In the genomic region with DNA sequence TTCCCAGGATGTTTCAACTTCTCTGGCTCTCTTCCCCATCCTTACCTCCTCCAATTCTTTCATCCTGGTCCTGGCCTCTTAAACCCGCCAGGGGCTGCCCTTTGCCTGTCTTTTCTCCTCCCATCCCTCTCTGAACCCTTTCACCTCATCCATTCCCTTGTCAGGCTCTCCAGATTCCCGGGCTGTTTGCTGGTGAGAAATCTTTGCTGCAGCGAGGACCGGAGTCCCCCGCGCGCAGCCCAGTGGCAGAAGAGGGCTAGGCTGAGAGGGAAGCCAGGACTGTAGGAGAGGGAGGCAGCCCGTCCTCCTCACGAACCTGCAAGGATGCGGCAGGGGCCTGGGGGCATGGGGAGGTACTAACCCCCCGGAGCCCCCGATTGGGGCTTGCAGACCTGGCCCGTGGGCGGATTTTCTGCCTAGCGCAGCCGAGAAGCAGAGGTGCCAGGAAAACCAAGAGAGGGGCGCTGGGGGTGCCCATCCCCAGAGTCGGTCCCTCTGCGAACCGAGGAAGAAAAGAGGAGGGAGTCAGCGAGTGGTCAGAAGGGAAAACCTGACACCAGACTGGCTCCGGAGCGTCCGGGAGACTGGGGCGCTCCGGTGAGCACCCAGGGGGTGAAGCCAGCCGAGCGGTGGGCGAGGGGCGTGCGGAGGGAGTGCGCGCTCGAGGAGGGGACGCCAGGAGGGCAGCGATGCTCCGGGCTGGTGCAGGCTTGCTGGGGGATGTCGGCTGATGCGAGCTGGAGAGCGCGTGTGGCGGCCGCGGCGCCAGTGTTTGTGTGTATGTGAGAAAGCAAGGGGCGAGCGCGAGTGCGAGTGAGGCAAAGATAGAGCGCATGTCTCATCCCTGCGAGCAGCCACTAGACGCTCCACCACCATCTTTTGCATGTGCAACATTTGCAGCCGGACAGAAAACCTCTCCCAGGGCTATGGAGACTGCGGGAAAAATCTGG, we compare ENCODE assay signal across 8 cellular contexts. TPM values are rescaled to one million over a fixed set of nuclear protein-coding genes. Genes with fewer than 3 reads are reported as not detected.
DNase-seq lines count a peak whose midpoint lies in the region; ATAC-seq and TF ChIP-seq lines count a peak whose summit lies in the region.

A gene (plus strand): TSS at position 242 of the 950 bp plus-strand sequence. CDS start 925 bp downstream, outside the sequence.

- peaks cover 20% of the 10 kb centered on the region for H3K4me1 Mint-ChIP-seq in endodermal cell

- no peaks in the 10 kb centered on the region for H3K36me3 Mint-ChIP-seq in endodermal cell (ENCODE audit: low read depth)

- peak; percentile 43 to 70 for ATAC-seq in upper lobe of left lung (ENCODE audit: low FRiP score in 2 of 2)
- no peak for ATAC-seq in HG02840 (IDR thresholded peaks at IDR 0.05; ENCODE audit: low FRiP score, unreplicated experiment)
- ATAC-seq in GM19328 (IDR thresholded peaks at IDR 0.05; ENCODE audit: unreplicated experiment) = no peak

- H3K27ac Mint-ChIP-seq in endodermal cell = no peak within 1 kb of the TSS

- no peak for TF ChIP-seq CTCF in Peyer's patch (IDR thresholded peaks at IDR 0.05)
- TF ChIP-seq CTCF in endodermal cell (conservative IDR thresholded peaks at IDR 0.05) = no peak
- TF ChIP-seq CTCF in upper lobe of left lung (IDR thresholded peaks at IDR 0.05) = no peak

- H3K27me3 Mint-ChIP-seq in endodermal cell (ENCODE audit: insufficient read depth) = peaks cover 47% of the 10 kb centered on the region

- no peaks in the 10 kb centered on the region for H3K9me3 Mint-ChIP-seq in endodermal cell

- TF ChIP-seq POLR2A in Peyer's patch (IDR thresholded peaks at IDR 0.05) (no peak), upper lobe of left lung (IDR thresholded peaks at IDR 0.05) (no peak)

- no peaks in the 10 kb centered on the region for H3K36me3 ChIP-seq in Peyer's patch
- no peaks in the 10 kb centered on the region for H3K36me3 ChIP-seq in endodermal cell (ENCODE audit: control insufficient read depth, insufficient read depth, low read length)
- H3K36me3 ChIP-seq in mesodermal cell (ENCODE audit: control insufficient read depth, insufficient read depth, low read length) = no peaks in the 10 kb centered on the region
- no peaks in the 10 kb centered on the region for H3K36me3 ChIP-seq in upper lobe of left lung

- H3K4me3 ChIP-seq in Peyer's patch (peak within 1 kb of the TSS; percentile 16 to 60 (median 37)), endodermal cell (ENCODE audit: low read length) (peak within 1 kb of the TSS; percentile 81), mesodermal cell (ENCODE audit: extremely low read depth, insufficient read depth, low read length, poor library complexity, severe bottlenecking) (peak within 1 kb of the TSS; percentile 42), upper lobe of left lung (peak within 1 kb of the TSS in 3 of 4 donors; percentile 18 to 43 (median 32))

- peak within 1 kb of the TSS; percentile 66 for H3K4me3 Mint-ChIP-seq in endodermal cell

- H3K9me3 ChIP-seq in Peyer's patch = no peaks in the 10 kb centered on the region
- H3K9me3 ChIP-seq in endodermal cell (ENCODE audit: control insufficient read depth, low read length) = no peaks in the 10 kb centered on the region
- H3K9me3 ChIP-seq in mesodermal cell (ENCODE audit: control insufficient read depth, low read length) = no peaks in the 10 kb centered on the region
- no peaks in the 10 kb centered on the region for H3K9me3 ChIP-seq in upper lobe of left lung

- H3K9ac ChIP-seq in endodermal cell (ENCODE audit: extremely low read depth, low read length, poor library complexity, severe bottlenecking) = no peak within 1 kb of the TSS

- peak; percentile 12 for DNase-seq in activated naive CD4-positive, alpha-beta T cell treated with anti-CD3 and anti-CD28 coated beads, Interleukin-2, amount 50 U/mL, for 16 hours
- DNase-seq in activated naive CD4-positive, alpha-beta T cell (lab: John Stamatoyannopoulos, UW) = no peak
- DNase-seq in Peyer's patch (peak; percentile 17 to 66 (median 53)), endodermal cell (peak; percentile 86), upper lobe of left lung (peak in 1 of 2 donors; percentile 85)

- no peak for TF ChIP-seq EP300 in upper lobe of left lung (IDR thresholded peaks at IDR 0.05)

- H3K27ac ChIP-seq in Peyer's patch (peak within 1 kb of the TSS in 2 of 4 donors; percentile 34 to 58), endodermal cell (ENCODE audit: low read depth, low read length) (no peak within 1 kb of the TSS), mesodermal cell (ENCODE audit: low read depth, low read length, severe bottlenecking) (no peak within 1 kb of the TSS), upper lobe of left lung (no peak within 1 kb of the TSS)

- H3K4me1 ChIP-seq in Peyer's patch = peaks cover 0 to 18% (median 0%) of the 10 kb centered on the region in 4 donors
- H3K4me1 ChIP-seq in endodermal cell (ENCODE audit: control insufficient read depth, insufficient read depth, low read length) = no peaks in the 10 kb centered on the region
- H3K4me1 ChIP-seq in mesodermal cell (ENCODE audit: control insufficient read depth, insufficient read depth, low read length, poor library complexity, severe bottlenecking) = no peaks in the 10 kb centered on the region
- H3K4me1 ChIP-seq in upper lobe of left lung = peaks cover 9 to 14% (median 13%) of the 10 kb centered on the region in 4 donors

- 0 to 1% methylated on average over 3 to 54 of the region's 54 CpGs for WGBS in endodermal cell (ENCODE audit: insufficient coverage in 1 of 2, insufficient read length in 1 of 2), 2 experiments
- 0% methylated on average over 31 to 43 of the region's 54 CpGs for WGBS in mesodermal cell (ENCODE audit: insufficient coverage in 2 of 2), 2 experiments
- WGBS in upper lobe of left lung, 2 donors = 1 to 5% methylated on average over 52 to 53 of the region's 54 CpGs

- H3K27me3 ChIP-seq in Peyer's patch (no peaks in the 10 kb centered on the region), endodermal cell (ENCODE audit: control insufficient read depth, insufficient read depth, low read length, poor library complexity, severe bottlenecking) (peaks cover 56% of the 10 kb centered on the region), upper lobe of left lung (peaks cover 0 to 12% (median 0%) of the 10 kb centered on the region in 4 donors)

RNA-seq across cellular contexts. Expression of the gene that starts here (rescaled TPM):
- total RNA-seq in Peyer's patch = 10 to 100 TPM in 3 of 4 donors, 1 to 10 TPM in 1; 9.9 to 87.8 (median 36.6) TPM
- under 1 TPM; 0.18 to 0.37 TPM for total RNA-seq in endodermal cell
- 3.7 TPM for polyA plus RNA-seq in endodermal cell (2013, experiment 1 of 2)
- 3.3 TPM for polyA plus RNA-seq in endodermal cell (2013, experiment 2 of 2)
- 0.88 TPM for polyA plus RNA-seq in mesodermal cell (2013, experiment 1 of 2)
- polyA plus RNA-seq in mesodermal cell (2013, experiment 2 of 2) = 1.3 TPM
- total RNA-seq in upper lobe of left lung = not detected

Comparison
In these comparisons a context has a peak if more than half of its experiments do, and no peak if none do; other contexts are left out.
1. RNA of the gene that starts here (total RNA-seq): 9.9 to 87.8 TPM in Peyer's patch; 0.18 to 0.37 TPM in endodermal cell and not detected in upper lobe of left lung; every median in the first group is over 4 times any median in the second.
2. DNase-seq: peak in activated naive CD4-positive, alpha-beta T cell treated with anti-CD3 and anti-CD28 coated beads, Interleukin-2, amount 50 U/mL, for 16 hours (single experiment), Peyer's patch (3 of 3) and endodermal cell (single experiment); none in activated naive CD4-positive, alpha-beta T cell (0 of 4).
3. Peak in ATAC-seq and H3K4me3 ChIP-seq in upper lobe of left lung; RNA of the gene not detected or under 1 TPM.
4. Peak in every context shown above with its lines, with median percentiles within 50 percentile points of each other: H3K4me3 ChIP-seq.